Comparison of ENCODE assay signal across 10 cellular contexts in the genomic region with DNA sequence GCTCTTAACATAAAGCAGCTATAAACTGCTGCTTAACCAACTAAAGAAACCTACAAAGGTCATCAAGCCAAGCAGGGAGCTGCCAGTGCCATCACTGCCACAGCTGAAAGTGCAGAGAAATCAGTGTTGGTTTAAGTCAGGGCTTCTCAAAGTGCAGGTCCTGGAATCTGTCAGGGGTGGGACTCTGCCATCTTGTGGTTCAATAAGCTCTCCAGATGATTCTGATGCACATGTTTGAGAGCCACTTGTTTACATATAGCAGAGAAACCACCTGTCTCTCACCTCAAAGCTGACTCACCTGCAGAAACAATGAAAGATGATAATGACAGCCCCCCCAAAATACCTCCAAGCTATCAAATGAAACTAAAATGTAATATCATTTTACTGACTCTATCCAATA. TPM values are rescaled to one million over a fixed set of nuclear protein-coding genes. Genes with fewer than 3 reads are reported as not detected.
DNase-seq lines count a peak whose midpoint lies in the region; ATAC-seq, FAIRE-seq and TF ChIP-seq lines count a peak whose summit lies in the region.
"Had no signal": no experiment of that assay in that cellular context is flagged by ENCODE, and none has a peak within 500 bp of the region (broad histone marks: within the 10 kb centered on the region; RNA-seq: fewer than 3 reads in every experiment).

No MANE protein-coding gene starts in this region.

- CTCF ChIA-PET in H1 (lab: Charles Lee; ENCODE audit: partially characterized antibody): interaction anchor here (0.7 to 5.6 kb wide), 21 partner anchors 11 to 436 kb away, joined by 3 to 45 read pairs (median 3); partner anchors contain the start of gene SH3GLB1

- no peak overlapping the region for H3K14ac ChIP-seq in H1 (ENCODE audit: insufficient read length)

- no peak overlapping the region for H3K18ac ChIP-seq in H1 (ENCODE audit: extremely low read depth, low read length)

- DNase-seq in COLO668 (lab: John Stamatoyannopoulos, UW; ENCODE audit: unreplicated experiment) (peak; percentile 76), NCI-H510A (lab: John Stamatoyannopoulos, UW) (peak; percentile 84), H1 (ENCODE audit: low read depth in 1 of 2, low spot score in 2 of 2) (no peak), GM19239 (ENCODE audit: insufficient read length, low spot score) (no peak)
- DNase-seq in natural killer cell treated with Interleukin-12 subunit alpha and Interleukin-12 subunit beta and Interleukin-15 and Interleukin-18, amount 100 ng/mL, for 72 hours (ENCODE audit: low spot score): no peak
- no peak for DNase-seq in stimulated activated naive CD4-positive, alpha-beta T cell treated with Interleukin-2 at 50 U/mL for 16 hours (lab: John Stamatoyannopoulos, UW)
- DNase-seq in stimulated activated naive B cell treated with anti-CD40 and anti-IgM and Interleukin-4, amounts not matched to agents 10 μg/mL and 1 μg/mL and 100 μg/mL, for 72 hours: no peak
- DNase-seq: activated T-cell treated with anti-CD3 and anti-CD28 coated beads, Interleukin-2, amount 50 U/mL, for 48 hours had no signal

- FAIRE-seq in H1 (lab: Jason Lieb, UNC) (no peak), GM19239 (lab: Jason Lieb, UNC) (no peak)

- no peak overlapping the region for H2BK120ac ChIP-seq in H1 (replicated peaks; ENCODE audit: low read depth, low read length)

- H3K9ac ChIP-seq in H1 (replicated peaks in 1 of 4; ENCODE audit: extremely low read depth in 1 of 4, low read depth in 3 of 4, low read length in 3 of 4): no peak overlapping the region

- H3K4me3 ChIP-seq in H1 (ENCODE audit: extremely low read depth in 1 of 4, insufficient read depth in 2 of 4, low read depth in 3 of 4, low read length in 4 of 4): no peak overlapping the region

- no peak for ATAC-seq in natural killer cell treated with Interleukin-12 subunit alpha and Interleukin-12 subunit beta and Interleukin-15 and Interleukin-18, amount 100 ng/mL, for 72 hours
- no peak for ATAC-seq in stimulated activated naive B cell treated with anti-CD40 and anti-IgM and Interleukin-4, amounts not matched to agents 10 μg/mL and 1 μg/mL and 100 μg/mL, for 72 hours (replicated peaks)
- ATAC-seq: naive thymus-derived CD4-positive, alpha-beta T cell had no signal

- H3K9me3 Mint-ChIP-seq in natural killer cell treated with Interleukin-12 subunit alpha and Interleukin-12 subunit beta and Interleukin-15 and Interleukin-18, amount 100 ng/mL, for 72 hours: no peaks in the 10 kb centered on the region
- no peaks in the 10 kb centered on the region for H3K9me3 Mint-ChIP-seq in stimulated activated naive B cell treated with anti-CD40 and anti-IgM and Interleukin-4, amounts not matched to agents 10 μg/mL and 1 μg/mL and 100 μg/mL, for 72 hours

- H3K9me3 ChIP-seq in H1 (ENCODE audit: insufficient read depth in 2 of 2, low read depth in 1 of 2, low read length in 1 of 2): no peaks in the 10 kb centered on the region

- peak; percentile 50 to 64 for TF ChIP-seq RAD21 in H1 (IDR thresholded peaks at IDR 0.05 in 1 of 2, conservative IDR thresholded peaks at IDR 0.05 in 1 of 2; ENCODE audit: low read depth in 2 of 2, low read length in 2 of 2)

- no peak overlapping the region for H2AFZ ChIP-seq in H1 (ENCODE audit: low read length)

- H3K36me3 ChIP-seq in H1 (ENCODE audit: control insufficient read depth in 2 of 4, insufficient read depth in 4 of 4, low read length in 3 of 4): no peaks in the 10 kb centered on the region

- H3K79me2 ChIP-seq in H1 (ENCODE audit: control insufficient read depth in 1 of 2, insufficient read depth in 2 of 2, low read length in 2 of 2): no peaks in the 10 kb centered on the region

- H2BK20ac ChIP-seq in H1 (ENCODE audit: low read length): no peak overlapping the region

- H3K56ac ChIP-seq in H1 (replicated peaks; ENCODE audit: insufficient read length, low read depth, low read length): no peak overlapping the region

- no peaks in the 10 kb centered on the region; the same call in 1 of the 2 replicates for H3K79me1 ChIP-seq in H1 (ENCODE audit: low read depth, low read length)

- no peak overlapping the region for H4K91ac ChIP-seq in H1 (replicated peaks; ENCODE audit: insufficient read length, low read length)

- no peak overlapping the region for H3K27ac Mint-ChIP-seq in natural killer cell treated with Interleukin-12 subunit alpha and Interleukin-12 subunit beta and Interleukin-15 and Interleukin-18, amount 100 ng/mL, for 72 hours
- no peak overlapping the region for H3K27ac Mint-ChIP-seq in stimulated activated naive B cell treated with anti-CD40 and anti-IgM and Interleukin-4, amounts not matched to agents 10 μg/mL and 1 μg/mL and 100 μg/mL, for 72 hours
- H3K27ac Mint-ChIP-seq: naive thymus-derived CD4-positive, alpha-beta T cell had no signal

- H3K4me2 ChIP-seq in H1 (ENCODE audit: insufficient read depth in 1 of 2, low read depth in 2 of 2, low read length in 2 of 2): no peak overlapping the region

- no peak overlapping the region for H3K4me3 Mint-ChIP-seq in natural killer cell treated with Interleukin-12 subunit alpha and Interleukin-12 subunit beta and Interleukin-15 and Interleukin-18, amount 100 ng/mL, for 72 hours
- H3K4me3 Mint-ChIP-seq in stimulated activated naive B cell treated with anti-CD40 and anti-IgM and Interleukin-4, amounts not matched to agents 10 μg/mL and 1 μg/mL and 100 μg/mL, for 72 hours: no peak overlapping the region
- H3K4me3 Mint-ChIP-seq: naive thymus-derived CD4-positive, alpha-beta T cell had no signal

- H3K23ac ChIP-seq in H1 (ENCODE audit: insufficient read length): no peak overlapping the region

- H3K27ac ChIP-seq in H1 (ENCODE audit: low read depth, low read length): no peak overlapping the region

- no peaks in the 10 kb centered on the region for H4K20me1 ChIP-seq in H1 (replicated peaks in 1 of 2; ENCODE audit: control insufficient read depth in 1 of 2, insufficient read depth in 2 of 2, low read length in 2 of 2)

- H3K4ac ChIP-seq in H1 (replicated peaks; ENCODE audit: insufficient read length, low read depth, low read length): no peak overlapping the region

- TF ChIP-seq CTCF in GM12873 (IDR thresholded peaks at IDR 0.05; ENCODE audit: insufficient read depth, low read depth, low read length, missing control alignments) (peak; percentile 41), H1 (IDR thresholded peaks at IDR 0.05; ENCODE audit: control extremely low read depth in 1 of 3, insufficient read depth in 1 of 3, low read depth in 1 of 3, low read length in 3 of 3) (peak in 2 of 3 experiments; percentile 29 to 36; a peak in 2 of 4 replicates)

- no peak overlapping the region for H4K5ac ChIP-seq in H1 (ENCODE audit: insufficient read length, low read depth, low read length)

- H2BK5ac ChIP-seq in H1 (ENCODE audit: low read depth, low read length): no peak overlapping the region

- no peak overlapping the region for H2BK12ac ChIP-seq in H1 (ENCODE audit: low read depth, low read length)

- no peak for TF ChIP-seq POLR2A in H1 (IDR thresholded peaks at IDR 0.05; ENCODE audit: control extremely low read depth in 1 of 2, low read depth in 2 of 2, low read length in 2 of 2)

- H3K4me1 Mint-ChIP-seq in natural killer cell treated with Interleukin-12 subunit alpha and Interleukin-12 subunit beta and Interleukin-15 and Interleukin-18, amount 100 ng/mL, for 72 hours (ENCODE audit: low read depth in 2 of 2): no peaks in the 10 kb centered on the region
- H3K4me1 Mint-ChIP-seq in stimulated activated naive B cell treated with anti-CD40 and anti-IgM and Interleukin-4, amounts not matched to agents 10 μg/mL and 1 μg/mL and 100 μg/mL, for 72 hours: peaks cover 5 to 6% of the 10 kb centered on the region in 2 donors

- TF ChIP-seq EP300 in H1 (IDR thresholded peaks at IDR 0.05; ENCODE audit: borderline replicate concordance in 1 of 2, low read depth in 2 of 2, low read length in 2 of 2): no peak

- no peak overlapping the region for H4K8ac ChIP-seq in H1 (ENCODE audit: extremely low read depth, insufficient read depth, low read length)

- no peaks in the 10 kb centered on the region for H3K36me3 Mint-ChIP-seq in natural killer cell treated with Interleukin-12 subunit alpha and Interleukin-12 subunit beta and Interleukin-15 and Interleukin-18, amount 100 ng/mL, for 72 hours
- H3K36me3 Mint-ChIP-seq in stimulated activated naive B cell treated with anti-CD40 and anti-IgM and Interleukin-4, amounts not matched to agents 10 μg/mL and 1 μg/mL and 100 μg/mL, for 72 hours: no peaks in the 10 kb centered on the region

- peaks cover 0 to 3% (median 0%) of the 10 kb centered on the region in 4 experiments; a peak in 2 of 7 replicates for H3K4me1 ChIP-seq in H1 (replicated peaks in 1 of 4; ENCODE audit: control insufficient read depth in 3 of 4, insufficient read depth in 4 of 4, low read length in 3 of 4)

- H2BK15ac ChIP-seq in H1 (ENCODE audit: low read length): no peak overlapping the region

- POLR2A ChIA-PET in H1 (lab: Charles Lee; ENCODE audit: partially characterized antibody): interaction anchor here (1.1 kb wide), 1 partner anchor 49 kb away, joined by 3 read pairs; the partner anchor contains the start of gene SH3GLB1

- peaks cover 6 to 8% of the 10 kb centered on the region in 2 donors for H3K27me3 Mint-ChIP-seq in natural killer cell treated with Interleukin-12 subunit alpha and Interleukin-12 subunit beta and Interleukin-15 and Interleukin-18, amount 100 ng/mL, for 72 hours
- peaks cover 5 to 7% of the 10 kb centered on the region in 2 donors for H3K27me3 Mint-ChIP-seq in stimulated activated naive B cell treated with anti-CD40 and anti-IgM and Interleukin-4, amounts not matched to agents 10 μg/mL and 1 μg/mL and 100 μg/mL, for 72 hours

- H2AK5ac ChIP-seq in H1 (ENCODE audit: low read depth, low read length): no peak overlapping the region

- H3K23me2 ChIP-seq in H1 (ENCODE audit: low read depth, low read length): no peaks in the 10 kb centered on the region; the same call in 1 of the 2 replicates

- no peaks in the 10 kb centered on the region for H3K27me3 ChIP-seq in H1 (replicated peaks in 1 of 4; ENCODE audit: control insufficient read depth in 3 of 4, extremely low read depth in 1 of 4, insufficient read depth in 3 of 4, low read length in 3 of 4)

TF ChIP-seq in H1, 55 proteins besides CTCF, POLR2A, EP300 and RAD21 (continues in another document):
- TF ChIP-seq SP2 (IDR thresholded peaks at IDR 0.05; ENCODE audit: low read length) (no peak), TAF7 (optimal IDR thresholded peaks at IDR 0.05; ENCODE audit: borderline replicate concordance, low read depth, low read length) (no peak)

RNA-seq across cellular contexts. Expression of gene SH3GLB1, which starts 49.3 kb away (rescaled TPM):
- total RNA-seq in H1 (2021; fragmentation: NEBNext Ultra II Directional; extraction: Animal tissue kit (Norgen Biotek cat#: 25700)): 39.4 and 43.1 TPM in 2 replicates
- polyA plus RNA-seq in H1 (2011; rRNA removed): 4.1 and 7.7 TPM in 2 replicates
- polyA plus RNA-seq in H1 (2011; cell fraction: cytosol; rRNA removed): 8.4 TPM
- 7.5 TPM for polyA plus RNA-seq in H1 (2011; cell fraction: nucleus; rRNA removed)
- 12.5 to 27.5 TPM (median 13.8 TPM) in 4 replicates for polyA plus RNA-seq in H1 (2012, experiment 1 of 2)
- 3.0 TPM for polyA plus RNA-seq in H1 (2012, experiment 2 of 2)
- 15.6 TPM for polyA plus RNA-seq in H1 (2013, experiment 1 of 2)
- polyA plus RNA-seq in H1 (2013, experiment 2 of 2): 13.5 TPM
- 12.3 and 19.6 TPM in 2 replicates for polyA minus RNA-seq in H1 (2011; rRNA and poly(A)+ RNA removed)
- polyA minus RNA-seq in H1 (2011; cell fraction: cytosol; rRNA and poly(A)+ RNA removed): 9.5 TPM
- 20.3 TPM for polyA minus RNA-seq in H1 (2011; cell fraction: nucleus; rRNA and poly(A)+ RNA removed)
- total RNA-seq in natural killer cell treated with Interleukin-12 subunit alpha and Interleukin-12 subunit beta and Interleukin-15 and Interleukin-18, amount 100 ng/mL, for 72 hours: 100 to 1,000 TPM in 1 of 2 donors, 10 to 100 TPM in 1; 59.3 to 107 TPM

Comparison
In these comparisons a context has a peak if more than half of its experiments do, and no peak if none do; other contexts are left out.
1. DNase-seq: peak in COLO668 (single experiment) and NCI-H510A (single experiment); none in H1 (0 of 2), natural killer cell treated with Interleukin-12 subunit alpha and Interleukin-12 subunit beta and Interleukin-15 and Interleukin-18, amount 100 ng/mL, for 72 hours (single experiment), stimulated activated naive CD4-positive, alpha-beta T cell treated with Interleukin-2 at 50 U/mL for 16 hours (single experiment), stimulated activated naive B cell treated with anti-CD40 and anti-IgM and Interleukin-4, amounts not matched to agents 10 μg/mL and 1 μg/mL and 100 μg/mL, for 72 hours (single experiment) and GM19239 (single experiment).